ENCODE assay signal across 34 cellular contexts in the genomic region with DNA sequence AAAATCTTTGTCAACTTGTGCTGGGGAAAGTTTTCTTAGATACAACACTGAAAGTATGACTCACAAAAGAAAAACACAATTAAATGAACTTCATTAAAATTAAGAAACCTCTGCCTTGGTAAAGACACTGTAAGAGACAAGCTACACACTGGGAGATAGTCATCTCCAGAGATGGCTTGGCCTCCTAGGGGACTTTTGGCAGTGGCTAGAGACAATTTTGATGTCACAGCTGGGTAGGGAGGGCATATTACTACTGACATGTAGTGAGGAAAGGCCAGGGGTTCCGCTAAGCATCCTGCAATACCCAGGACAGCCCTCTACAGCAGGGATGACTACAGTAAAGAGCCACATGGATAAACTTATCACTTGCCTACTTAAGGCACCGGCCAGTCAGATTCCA. TPM values are rescaled to one million over a fixed set of nuclear protein-coding genes. Genes with fewer than 3 reads are reported as not detected.
DNase-seq lines count a peak whose midpoint lies in the region; ATAC-seq, FAIRE-seq and TF ChIP-seq lines count a peak whose summit lies in the region.
"Had no signal": no experiment of that assay in that cellular context is flagged by ENCODE, and none has a peak within 500 bp of the region (broad histone marks: within the 10 kb centered on the region; RNA-seq: fewer than 3 reads in every experiment).

No MANE protein-coding gene starts in this region.

- no peaks in the 10 kb centered on the region for H3K9me3 Mint-ChIP-seq in activated CD4-positive, alpha-beta T cell treated with anti-CD3 and anti-CD28 coated beads for 36 hours (ENCODE audit: low read depth)
- H3K9me3 Mint-ChIP-seq in astrocyte (ENCODE audit: unreplicated experiment): no peaks in the 10 kb centered on the region
- H3K9me3 Mint-ChIP-seq: brain; CD4-positive, alpha-beta T cell; natural killer cell treated with Interleukin-12 subunit alpha and Interleukin-12 subunit beta and Interleukin-15 and Interleukin-18, amount 100 ng/mL, for 72 hours had no signal

- no peaks in the 10 kb centered on the region for H3K9me3 ChIP-seq in astrocyte (ENCODE audit: insufficient read depth, low read depth, low read length)
- H3K9me3 ChIP-seq: adrenal gland, gastroesophageal sphincter, mucosa of descending colon, tibial nerve had no signal

- no peak overlapping the region for H3K27ac ChIP-seq in astrocyte (ENCODE audit: low read depth, low read length)
- H3K27ac ChIP-seq: adrenal gland, gastroesophageal sphincter, hepatocyte, HL-60, tibial nerve had no signal

- no peak overlapping the region for H2AFZ ChIP-seq in astrocyte (ENCODE audit: low read depth, low read length)
- H2AFZ ChIP-seq: hepatocyte had no signal

- no peak overlapping the region for H3K4me3 ChIP-seq in astrocyte (ENCODE audit: insufficient read depth, low read depth, low read length)
- H3K4me3 ChIP-seq: adrenal gland, gastroesophageal sphincter, hepatocyte, mucosa of descending colon, tibial nerve had no signal

- TF ChIP-seq CTCF in astrocyte (IDR thresholded peaks at IDR 0.05; ENCODE audit: insufficient read depth, low read depth, low read length): no peak

- no peaks in the 10 kb centered on the region for H3K27me3 Mint-ChIP-seq in activated CD4-positive, alpha-beta T cell treated with anti-CD3 and anti-CD28 coated beads for 36 hours
- H3K27me3 Mint-ChIP-seq in astrocyte (ENCODE audit: low read depth, unreplicated experiment): peaks cover 9% of the 10 kb centered on the region
- H3K27me3 Mint-ChIP-seq: CD4-positive, alpha-beta T cell; T-helper 17 cell had no signal

- H3K36me3 ChIP-seq in astrocyte (ENCODE audit: insufficient read depth, low read length): no peaks in the 10 kb centered on the region
- H3K36me3 ChIP-seq: adrenal gland, gastroesophageal sphincter, tibial nerve had no signal

- CTCF ChIA-PET in activated CD4-positive, alpha-beta T cell treated with anti-CD3 and anti-CD28 coated beads for 36 hours (lab: Charles Lee): interaction anchor here (0.5 to 2.7 kb wide), 5 partner anchors 10 to 105 kb away, joined by 3 to 9 read pairs (median 4); no protein-coding TSS in a partner anchor

- peak; percentile 34 for DNase-seq in activated CD4-positive, alpha-beta T cell treated with anti-CD3 and anti-CD28 coated beads for 36 hours
- DNase-seq in activated CD4-positive, alpha-beta T cell treated with anti-CD3 and anti-CD28 coated beads, Interleukin-2, amount 50 U/mL, for 4 hours: no peak
- DNase-seq in astrocyte (ENCODE audit: low read depth) (no peak), NCI-H69 (lab: John Stamatoyannopoulos, UW) (no peak)
- DNase-seq: 8988T; activated CD4-positive, alpha-beta T cell treated with anti-CD3 and anti-CD28 coated beads for 48 hours; activated effector memory CD4-positive, alpha-beta T cell treated with anti-CD3 and anti-CD28 coated beads, Interleukin-2, amount 50 U/mL, for 16 hours; adrenal gland; CD4-positive, alpha-beta T cell; EL; left cardiac atrium; mucosa of descending colon; NCI-H146; NCI-H2171; NCI-H510A; PC-3; T-helper 17 cell had no signal

- peak overlapping the region; percentile 47 for H3K27ac Mint-ChIP-seq in activated CD4-positive, alpha-beta T cell treated with anti-CD3 and anti-CD28 coated beads for 36 hours
- peak overlapping the region; percentile 34 for H3K27ac Mint-ChIP-seq in astrocyte (ENCODE audit: unreplicated experiment)
- H3K27ac Mint-ChIP-seq: brain; CD4-positive, alpha-beta T cell; natural killer cell treated with Interleukin-12 subunit alpha and Interleukin-12 subunit beta and Interleukin-15 and Interleukin-18, amount 100 ng/mL, for 72 hours; T-helper 17 cell had no signal

- H3K4me1 ChIP-seq in astrocyte (ENCODE audit: insufficient read depth, low read length): peaks cover 3% of the 10 kb centered on the region

- H3K4me1 Mint-ChIP-seq in activated CD4-positive, alpha-beta T cell treated with anti-CD3 and anti-CD28 coated beads for 36 hours: peaks cover 13% of the 10 kb centered on the region
- H3K4me1 Mint-ChIP-seq in astrocyte (ENCODE audit: low read depth, unreplicated experiment): peaks cover 5% of the 10 kb centered on the region

- H3K27me3 ChIP-seq in astrocyte (ENCODE audit: insufficient read depth, low read length): peaks cover 3% of the 10 kb centered on the region
- H3K27me3 ChIP-seq: adrenal gland, gastroesophageal sphincter had no signal

- H3K36me3 Mint-ChIP-seq in activated CD4-positive, alpha-beta T cell treated with anti-CD3 and anti-CD28 coated beads for 36 hours (ENCODE audit: low read depth): no peaks in the 10 kb centered on the region
- no peaks in the 10 kb centered on the region for H3K36me3 Mint-ChIP-seq in astrocyte (ENCODE audit: low read depth, unreplicated experiment)
- H3K36me3 Mint-ChIP-seq: brain; natural killer cell treated with Interleukin-12 subunit alpha and Interleukin-12 subunit beta and Interleukin-15 and Interleukin-18, amount 100 ng/mL, for 72 hours had no signal

- peak; percentile 91 for ATAC-seq in activated CD4-positive, alpha-beta T cell treated with anti-CD3 and anti-CD28 coated beads for 36 hours
- peak; percentile 67 for ATAC-seq in GM18502 (IDR thresholded peaks at IDR 0.05; ENCODE audit: poor library complexity, unreplicated experiment)
- ATAC-seq in HG02571 (IDR thresholded peaks at IDR 0.05; ENCODE audit: unreplicated experiment): peak; percentile 63
- no peak for ATAC-seq in HG02588 (IDR thresholded peaks at IDR 0.05; ENCODE audit: unreplicated experiment)
- ATAC-seq in HG03045 (IDR thresholded peaks at IDR 0.05; ENCODE audit: unreplicated experiment): no peak
- ATAC-seq: gastroesophageal sphincter, left cardiac atrium, mucosa of descending colon, PC-3, Right ventricle myocardium inferior, SK-N-SH treated with all-trans-retinoic acid at 6 μM for 48 hours, T-helper 17 cell had no signal

- no peak overlapping the region for H3K4me3 Mint-ChIP-seq in activated CD4-positive, alpha-beta T cell treated with anti-CD3 and anti-CD28 coated beads for 36 hours
- no peak overlapping the region for H3K4me3 Mint-ChIP-seq in astrocyte (ENCODE audit: unreplicated experiment)
- H3K4me3 Mint-ChIP-seq: brain; CD4-positive, alpha-beta T cell; natural killer cell treated with Interleukin-12 subunit alpha and Interleukin-12 subunit beta and Interleukin-15 and Interleukin-18, amount 100 ng/mL, for 72 hours; T-helper 17 cell had no signal

- FAIRE-seq in astrocyte (lab: Jason Lieb, UNC): no peak
- FAIRE-seq: H1 had no signal

- H3K9ac ChIP-seq in astrocyte (ENCODE audit: low read length): no peak overlapping the region

- POLR2A ChIA-PET in activated CD4-positive, alpha-beta T cell treated with anti-CD3 and anti-CD28 coated beads for 36 hours (lab: Charles Lee): no interaction called here

- H4K20me1 ChIP-seq in astrocyte (ENCODE audit: insufficient read depth, low read length): no peaks in the 10 kb centered on the region

- intact Hi-C loops in activated CD4-positive, alpha-beta T cell treated with anti-CD3 and anti-CD28 coated beads for 36 hours (cut with DNase I, micrococcal nuclease): no loop called here

- no peaks in the 10 kb centered on the region for H3K79me2 ChIP-seq in astrocyte (ENCODE audit: insufficient read depth, low read length)
- H3K79me2 ChIP-seq: hepatocyte had no signal

- no peak overlapping the region for H3K4me2 ChIP-seq in astrocyte (ENCODE audit: low read length)
- H3K4me2 ChIP-seq: hepatocyte had no signal

RNA-seq across cellular contexts. Expression of gene RNASE4, which starts 8.7 kb away (rescaled TPM):
- total RNA-seq in activated CD4-positive, alpha-beta T cell treated with anti-CD3 and anti-CD28 coated beads for 36 hours: under 1 TPM; 0.37 to 0.50 TPM
- 6.3 and 9.3 TPM in 2 replicates for total RNA-seq in astrocyte

RNA-seq across cellular contexts. Expression of gene ANG, which starts 12.9 kb away (rescaled TPM):
- 1 to 10 TPM in 1 of 2 experiments, under 1 TPM in 1; 0.83 to 1.8 TPM for total RNA-seq in activated CD4-positive, alpha-beta T cell treated with anti-CD3 and anti-CD28 coated beads for 36 hours
- 4.0 and 5.2 TPM in 2 replicates for total RNA-seq in astrocyte

RNA-seq across cellular contexts. Expression of gene OR6S1, which starts 34.2 kb away (rescaled TPM):
- total RNA-seq in activated CD4-positive, alpha-beta T cell treated with anti-CD3 and anti-CD28 coated beads for 36 hours: not detected
- total RNA-seq in astrocyte: not detected in 2 replicates
- total RNA-seq: adrenal gland; CD4-positive, alpha-beta T cell; cerebellum; fibroblast of lung; gastroesophageal sphincter; H1; hepatocyte; left cardiac atrium; lung microvascular endothelial cell; mucosa of descending colon; natural killer cell treated with Interleukin-12 subunit alpha and Interleukin-12 subunit beta and Interleukin-15 and Interleukin-18, amount 100 ng/mL, for 72 hours; omental fat pad; PC-3; Right ventricle myocardium inferior; T-helper 17 cell; tibial nerve had no signal

Comparison
In these comparisons a context has a peak if more than half of its experiments do, and no peak if none do; other contexts are left out.
1. ATAC-seq: peak in activated CD4-positive, alpha-beta T cell treated with anti-CD3 and anti-CD28 coated beads for 36 hours (single experiment), GM18502 (single experiment) and HG02571 (single experiment); none in HG02588 (single experiment) and HG03045 (single experiment).